9 cellular contexts compared by ENCODE assay signal in genomic region chr6:132483779-132484679, GRCh38. TPM values are rescaled to one million over a fixed set of nuclear protein-coding genes. Genes with fewer than 3 reads are reported as not detected.
DNase-seq lines count a peak whose midpoint lies in the region; ATAC-seq and TF ChIP-seq lines count a peak whose summit lies in the region.
"Had no signal": no experiment of that assay in that cellular context is flagged by ENCODE, and none has a peak within 500 bp of the region (broad histone marks: within the 10 kb centered on the region; RNA-seq: fewer than 3 reads in every experiment).

No MANE protein-coding gene starts in this region.

- H3K27ac Mint-ChIP-seq in Calu3 (ENCODE audit: unreplicated experiment) (no peak overlapping the region), neural progenitor cell (no peak overlapping the region)
- H3K27ac Mint-ChIP-seq: activated naive CD8-positive, alpha-beta T cell had no signal

- H3K27me3 Mint-ChIP-seq in Calu3 (ENCODE audit: unreplicated experiment) (no peaks in the 10 kb centered on the region), neural progenitor cell (ENCODE audit: insufficient read depth, low read depth) (no peaks in the 10 kb centered on the region)
- H3K27me3 Mint-ChIP-seq: activated naive CD8-positive, alpha-beta T cell had no signal

- ATAC-seq in GM19043 (IDR thresholded peaks at IDR 0.05; ENCODE audit: low read depth, unreplicated experiment): peak; percentile 76
- peak; percentile 56 for ATAC-seq in HG03196 (IDR thresholded peaks at IDR 0.05; ENCODE audit: unreplicated experiment)
- ATAC-seq in GM21390 (IDR thresholded peaks at IDR 0.05; ENCODE audit: unreplicated experiment): no peak

- H3K36me3 Mint-ChIP-seq in Calu3 (ENCODE audit: insufficient read depth, unreplicated experiment) (no peaks in the 10 kb centered on the region), neural progenitor cell (peaks cover 5% of the 10 kb centered on the region)

- no peak overlapping the region for H3K9ac ChIP-seq in neural progenitor cell

- no peaks in the 10 kb centered on the region for H3K36me3 ChIP-seq in neural progenitor cell

- CTCF ChIA-PET in Calu3 (lab: Charles Lee): interaction anchor here (0.5 to 2.3 kb wide), 11 partner anchors 13 to 559 kb away, joined by 3 to 17 read pairs (median 3); partner anchors contain the start of gene STX7

- DNase-seq in Calu3: peak; percentile 46
- DNase-seq in NCI-H345 (lab: John Stamatoyannopoulos, UW): peak; percentile 60
- DNase-seq in activated CD4-positive, alpha-beta T cell treated with anti-CD3 and anti-CD28 coated beads, Interleukin-2, amount 50 U/mL, for 4 hours: peak; percentile 11 to 18
- peak; percentile 53 for DNase-seq in fibroblast of gingiva (ENCODE audit: low read depth)
- peak; percentile 72 for DNase-seq in neural progenitor cell (ENCODE audit: low spot score)

- no peak overlapping the region for H3K4me3 ChIP-seq in neural progenitor cell

- H3K4me3 Mint-ChIP-seq in Calu3 (ENCODE audit: low read depth, unreplicated experiment): no peak overlapping the region
- H3K4me3 Mint-ChIP-seq in neural progenitor cell: no peak overlapping the region
- H3K4me3 Mint-ChIP-seq: activated naive CD8-positive, alpha-beta T cell had no signal

- H2AFZ ChIP-seq in neural progenitor cell (replicated peaks): no peak overlapping the region

- H3K27me3 ChIP-seq in neural progenitor cell: no peaks in the 10 kb centered on the region

- TF ChIP-seq CTCF in Calu3 (IDR thresholded peaks at IDR 0.05; ENCODE audit: unreplicated experiment) (peak; percentile 74), neural progenitor cell (IDR thresholded peaks at IDR 0.05) (peak; percentile 83)

- no peaks in the 10 kb centered on the region for H3K4me1 Mint-ChIP-seq in Calu3 (ENCODE audit: low read depth, unreplicated experiment)
- H3K4me1 Mint-ChIP-seq in neural progenitor cell: no peaks in the 10 kb centered on the region

- peaks cover 5% of the 10 kb centered on the region for H4K20me1 ChIP-seq in neural progenitor cell (ENCODE audit: low read depth)

- no peak overlapping the region for H3K27ac ChIP-seq in neural progenitor cell

- H3K9me3 ChIP-seq in neural progenitor cell (ENCODE audit: low read depth): no peaks in the 10 kb centered on the region

- H3K4me1 ChIP-seq in neural progenitor cell: no peaks in the 10 kb centered on the region

- H3K79me2 ChIP-seq in neural progenitor cell (ENCODE audit: low read depth): no peaks in the 10 kb centered on the region

- no TSS peak for BruUV-seq in Calu3 (replicated peaks; lab: Mats Ljungman, UMichigan)

- intact Hi-C loops in Calu3 (cut with micrococcal nuclease; ENCODE audit: unreplicated experiment): loop anchor here (1.0 to 10.0 kb wide), 3 partner anchors 89 to 205 kb away; no protein-coding TSS in a partner anchor

- H3K9me3 Mint-ChIP-seq in Calu3 (ENCODE audit: low read depth, unreplicated experiment): no peaks in the 10 kb centered on the region
- no peaks in the 10 kb centered on the region for H3K9me3 Mint-ChIP-seq in neural progenitor cell

- H3F3A ChIP-seq in neural progenitor cell (ENCODE audit: low read depth): no peaks in the 10 kb centered on the region

- H3K4me2 ChIP-seq in neural progenitor cell: no peak overlapping the region

RNA-seq across cellular contexts. Expression of gene STX7, which starts 28.9 kb away (rescaled TPM):
- total RNA-seq in Calu3 (2022) (66.8 and 73.2 TPM in 2 replicates), neural progenitor cell (ENCODE audit: low replicate concordance) (27.8 and 35.4 TPM in 2 replicates)

RNA-seq across cellular contexts. Expression of gene TAAR9, which starts 54.0 kb away (rescaled TPM):
- total RNA-seq in Calu3 (2022) (not detected in 2 replicates), neural progenitor cell (ENCODE audit: low replicate concordance) (not detected in 2 replicates)

Comparison
In these comparisons a context has a peak if more than half of its experiments do, and no peak if none do; other contexts are left out.
1. DNase-seq: peak in every context shown above with its lines; median percentile 72 in neural progenitor cell; 60 in NCI-H345; 53 in fibroblast of gingiva; 46 in Calu3; 14 in activated CD4-positive, alpha-beta T cell treated with anti-CD3 and anti-CD28 coated beads, Interleukin-2, amount 50 U/mL, for 4 hours.